26 cellular contexts compared by ENCODE assay signal in the genomic region with DNA sequence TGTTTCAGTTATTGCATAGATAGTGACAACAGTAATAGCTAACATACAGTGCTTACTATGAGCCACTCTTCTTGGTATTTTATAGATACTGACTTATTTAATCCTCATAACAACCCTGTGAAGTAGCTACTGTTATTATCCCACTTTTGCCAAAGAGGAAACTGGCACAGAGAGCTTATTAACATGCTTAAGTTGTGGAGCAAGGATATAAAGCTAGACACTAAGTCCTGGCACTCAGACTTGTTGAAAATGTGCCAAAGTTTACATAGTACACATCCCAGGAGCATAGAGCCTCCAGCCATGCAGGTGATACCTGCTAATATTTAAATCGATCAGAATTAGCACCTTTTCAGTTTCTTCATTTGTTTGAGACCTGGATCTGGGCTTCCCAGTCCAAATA. TPM values are rescaled to one million over a fixed set of nuclear protein-coding genes. Genes with fewer than 3 reads are reported as not detected.
DNase-seq lines count a peak whose midpoint lies in the region; ATAC-seq, FAIRE-seq and TF ChIP-seq lines count a peak whose summit lies in the region.
"Had no signal": no experiment of that assay in that cellular context is flagged by ENCODE, and none has a peak within 500 bp of the region (broad histone marks: within the 10 kb centered on the region; RNA-seq: fewer than 3 reads in every experiment).

No MANE protein-coding gene starts in this region.

- H3K27ac Mint-ChIP-seq in MCF 10A (ENCODE audit: low read depth, unreplicated experiment) = no peak overlapping the region
- H3K27ac Mint-ChIP-seq in stimulated activated memory B cell treated with anti-CD40 and anti-IgM and Interleukin-4, amounts not matched to agents 10 μg/mL and 1 μg/mL and 100 μg/mL, for 72 hours = no peak overlapping the region
- no peak overlapping the region for H3K27ac Mint-ChIP-seq in CD8-positive, alpha-beta T cell
- H3K27ac Mint-ChIP-seq: activated CD4-positive, alpha-beta T cell treated with anti-CD3 and anti-CD28 coated beads for 36 hours; activated naive CD4-positive, alpha-beta T cell treated with anti-CD3 and anti-CD28 coated beads, Interleukin-2, amount 50 U/mL, for 24 hours; nephron progenitor cell had no signal

- BruUV-seq in MCF 10A (replicated peaks; lab: Mats Ljungman, UMichigan) = no TSS peak

- TF ChIP-seq CTCF in MCF 10A (IDR thresholded peaks at IDR 0.05; ENCODE audit: unreplicated experiment) (no peak), breast epithelium (IDR thresholded peaks at IDR 0.05) (no peak), omental fat pad (IDR thresholded peaks at IDR 0.05) (no peak)
- TF ChIP-seq CTCF in CD8-positive, alpha-beta T cell (IDR thresholded peaks at IDR 0.05) = no peak

- ATAC-seq in esophagus mucosa (peak; percentile 48), omental fat pad (ENCODE audit: low FRiP score) (no peak)
- ATAC-seq in stimulated activated memory B cell treated with anti-CD40 and anti-IgM and Interleukin-4, amounts not matched to agents 10 μg/mL and 1 μg/mL and 100 μg/mL, for 72 hours = no peak
- no peak for ATAC-seq in CD8-positive, alpha-beta T cell
- ATAC-seq: activated CD4-positive, alpha-beta T cell treated with anti-CD3 and anti-CD28 coated beads for 36 hours; right cardiac atrium; Right ventricle myocardium inferior had no signal

- H3K4me1 ChIP-seq in breast epithelium (no peaks in the 10 kb centered on the region), small intestine (ENCODE audit: control insufficient read depth in 2 of 2, insufficient read depth in 1 of 2, low read depth in 1 of 2, low read length in 1 of 2) (no peaks in the 10 kb centered on the region)
- H3K4me1 ChIP-seq in CD8-positive, alpha-beta T cell (ENCODE audit: insufficient read depth, low read length) = no peaks in the 10 kb centered on the region

- TF ChIP-seq POLR2A in breast epithelium (IDR thresholded peaks at IDR 0.05) = no peak

- H3K27me3 ChIP-seq in breast epithelium = no peaks in the 10 kb centered on the region
- no peaks in the 10 kb centered on the region for H3K27me3 ChIP-seq in small intestine (ENCODE audit: control insufficient read depth in 2 of 2, insufficient read depth in 2 of 2, low read length in 2 of 2)
- H3K27me3 ChIP-seq in CD8-positive, alpha-beta T cell (ENCODE audit: insufficient read depth, low read length) = no peaks in the 10 kb centered on the region
- H3K27me3 ChIP-seq: ovary, tibial artery had no signal

- CTCF ChIA-PET in MCF 10A (lab: Yijun Ruan, JAX) = interaction anchor here (0.5 to 1.0 kb wide), 5 partner anchors 13 to 336 kb away, joined by 3 to 7 read pairs (median 3); no protein-coding TSS in a partner anchor
- CTCF ChIA-PET in CD8-positive, alpha-beta T cell (lab: Charles Lee) = no interaction called here

- H3K4me3 ChIP-seq in breast epithelium (no peak overlapping the region), small intestine (ENCODE audit: low read depth in 1 of 2, low read length in 2 of 2) (no peak overlapping the region)
- no peak overlapping the region for H3K4me3 ChIP-seq in CD8-positive, alpha-beta T cell (ENCODE audit: low read depth, low read length)
- H3K4me3 ChIP-seq: GM23248, ovary, tibial artery had no signal

- no peak overlapping the region for H3K4me3 Mint-ChIP-seq in MCF 10A (ENCODE audit: unreplicated experiment)
- H3K4me3 Mint-ChIP-seq in stimulated activated memory B cell treated with anti-CD40 and anti-IgM and Interleukin-4, amounts not matched to agents 10 μg/mL and 1 μg/mL and 100 μg/mL, for 72 hours = no peak overlapping the region
- H3K4me3 Mint-ChIP-seq in CD8-positive, alpha-beta T cell = no peak overlapping the region
- H3K4me3 Mint-ChIP-seq: activated CD4-positive, alpha-beta T cell treated with anti-CD3 and anti-CD28 coated beads for 36 hours; activated naive CD4-positive, alpha-beta T cell treated with anti-CD3 and anti-CD28 coated beads, Interleukin-2, amount 50 U/mL, for 24 hours; brain; nephron progenitor cell had no signal

- H3K27me3 Mint-ChIP-seq in MCF 10A (ENCODE audit: insufficient read depth, unreplicated experiment) = no peaks in the 10 kb centered on the region
- no peaks in the 10 kb centered on the region for H3K27me3 Mint-ChIP-seq in stimulated activated memory B cell treated with anti-CD40 and anti-IgM and Interleukin-4, amounts not matched to agents 10 μg/mL and 1 μg/mL and 100 μg/mL, for 72 hours
- no peaks in the 10 kb centered on the region for H3K27me3 Mint-ChIP-seq in CD8-positive, alpha-beta T cell (ENCODE audit: low read depth)
- H3K27me3 Mint-ChIP-seq: activated CD4-positive, alpha-beta T cell treated with anti-CD3 and anti-CD28 coated beads for 36 hours; activated naive CD4-positive, alpha-beta T cell treated with anti-CD3 and anti-CD28 coated beads, Interleukin-2, amount 50 U/mL, for 24 hours; brain had no signal

- no peaks in the 10 kb centered on the region for H3K9me3 ChIP-seq in breast epithelium
- no peaks in the 10 kb centered on the region for H3K9me3 ChIP-seq in small intestine (ENCODE audit: control insufficient read depth, low read depth)
- no peaks in the 10 kb centered on the region for H3K9me3 ChIP-seq in CD8-positive, alpha-beta T cell (ENCODE audit: low read length)
- H3K9me3 ChIP-seq: ovary, tibial artery had no signal

- H3K36me3 Mint-ChIP-seq in MCF 10A (ENCODE audit: insufficient read depth, unreplicated experiment) = peaks cover 64% of the 10 kb centered on the region
- H3K36me3 Mint-ChIP-seq in stimulated activated memory B cell treated with anti-CD40 and anti-IgM and Interleukin-4, amounts not matched to agents 10 μg/mL and 1 μg/mL and 100 μg/mL, for 72 hours = peaks cover 50% of the 10 kb centered on the region
- H3K36me3 Mint-ChIP-seq in CD8-positive, alpha-beta T cell = peaks cover 82% of the 10 kb centered on the region

- intact Hi-C loops in MCF 10A (cut with micrococcal nuclease) = no loop called here
- intact Hi-C loops in breast epithelium (cut with DNase I; ENCODE audit: low total_unique reads) = no loop called here
- intact Hi-C loops in CD8-positive, alpha-beta T cell (cut with DNase I, micrococcal nuclease) = no loop called here

- H3K27ac ChIP-seq in breast epithelium = no peak overlapping the region
- H3K27ac ChIP-seq in small intestine (ENCODE audit: low read depth in 1 of 2, low read length in 1 of 2) = no peak overlapping the region
- H3K27ac ChIP-seq in CD8-positive, alpha-beta T cell (ENCODE audit: low read depth, low read length) = no peak overlapping the region
- H3K27ac ChIP-seq: GM23248, ovary, tibial artery, VCaP had no signal

- DNase-seq in MCF 10A (ENCODE audit: unreplicated experiment) (peak; percentile 11), breast epithelium (ENCODE audit: low spot score in 2 of 2) (no peak), NCI-H1105 treated with DMSO at 0.1 percent for 48 hours (lab: John Stamatoyannopoulos, UW) (peak; percentile 34), small intestine (peak; percentile 20), omental fat pad (ENCODE audit: low spot score) (no peak)
- DNase-seq in CD8-positive, alpha-beta T cell = no peak
- DNase-seq: activated CD4-positive, alpha-beta T cell treated with anti-CD3 and anti-CD28 coated beads for 36 hours; amniotic stem cell; cerebellar nuclear complex; DND-41; GM23248; Kasumi-1; NCI-H2171; NCI-H524; nephron progenitor cell; ovary; right cardiac atrium; stimulated activated CD8-positive, alpha-beta memory T cell treated with anti-CD3 and anti-CD28 coated beads, Interleukin-4, amount 100 ng/mL, for 48 hours; tibial artery had no signal

- WGBS in small intestine, 3 donors = 17 to 60% (median 33%) methylated on average over 1 of the region's 1 CpG

- H3K4me1 Mint-ChIP-seq in MCF 10A (ENCODE audit: insufficient read depth, unreplicated experiment) = peaks cover 19% of the 10 kb centered on the region
- no peaks in the 10 kb centered on the region for H3K4me1 Mint-ChIP-seq in stimulated activated memory B cell treated with anti-CD40 and anti-IgM and Interleukin-4, amounts not matched to agents 10 μg/mL and 1 μg/mL and 100 μg/mL, for 72 hours
- H3K4me1 Mint-ChIP-seq in CD8-positive, alpha-beta T cell (ENCODE audit: low read depth) = no peaks in the 10 kb centered on the region
- H3K4me1 Mint-ChIP-seq: activated CD4-positive, alpha-beta T cell treated with anti-CD3 and anti-CD28 coated beads for 36 hours; activated naive CD4-positive, alpha-beta T cell treated with anti-CD3 and anti-CD28 coated beads, Interleukin-2, amount 50 U/mL, for 24 hours had no signal

- peaks cover 5% of the 10 kb centered on the region for H3K36me3 ChIP-seq in breast epithelium
- peaks cover 3 to 11% of the 10 kb centered on the region in 2 donors for H3K36me3 ChIP-seq in small intestine (ENCODE audit: control insufficient read depth in 2 of 2, insufficient read depth in 2 of 2, low read length in 2 of 2)
- H3K36me3 ChIP-seq in CD8-positive, alpha-beta T cell (ENCODE audit: insufficient read depth, low read length) = peaks cover 21% of the 10 kb centered on the region
- H3K36me3 ChIP-seq: ovary had no signal

- no peaks in the 10 kb centered on the region for H3K9me3 Mint-ChIP-seq in MCF 10A (ENCODE audit: unreplicated experiment)
- no peaks in the 10 kb centered on the region for H3K9me3 Mint-ChIP-seq in stimulated activated memory B cell treated with anti-CD40 and anti-IgM and Interleukin-4, amounts not matched to agents 10 μg/mL and 1 μg/mL and 100 μg/mL, for 72 hours
- no peaks in the 10 kb centered on the region for H3K9me3 Mint-ChIP-seq in CD8-positive, alpha-beta T cell
- H3K9me3 Mint-ChIP-seq: activated naive CD4-positive, alpha-beta T cell treated with anti-CD3 and anti-CD28 coated beads, Interleukin-2, amount 50 U/mL, for 24 hours; brain; nephron progenitor cell had no signal

- no peak for FAIRE-seq in small intestine (lab: Jason Lieb, UNC)
- FAIRE-seq: frontal cortex had no signal

- POLR2A ChIA-PET in MCF 10A (lab: Yijun Ruan, JAX) = interaction anchor here (0.7 to 1.0 kb wide), 2 partner anchors 54 to 213 kb away, joined by 3 to 4 read pairs; no protein-coding TSS in a partner anchor
- POLR2A ChIA-PET in CD8-positive, alpha-beta T cell (lab: Charles Lee) = no interaction called here

RNA-seq across cellular contexts. Expression of a gene that starts 41.8 kb away (rescaled TPM):
- 88.1 and 107 TPM in 2 replicates for total RNA-seq in MCF 10A (2022)
- 100 to 1,000 TPM in 1 of 3 donors, 10 to 100 TPM in 2; 72.8 to 126 (median 73.8) TPM for total RNA-seq in breast epithelium
- total RNA-seq in esophagus mucosa = 49.9 TPM
- 10 to 100 TPM; 11.3 to 24.6 (median 11.6) TPM for polyA plus RNA-seq in small intestine
- 10 to 100 TPM; 57.3 to 75.8 (median 64.0) TPM for total RNA-seq in omental fat pad
- 10 to 100 TPM; 48.4 to 57.7 TPM for total RNA-seq in CD8-positive, alpha-beta T cell

RNA-seq across cellular contexts. Expression of a gene that starts 42.1 kb away (rescaled TPM):
- total RNA-seq in MCF 10A (2022) (17.2 and 25.1 TPM in 2 replicates), breast epithelium (10 to 100 TPM in 2 of 3 donors, 1 to 10 TPM in 1; 5.6 to 28.0 (median 13.1) TPM), esophagus mucosa (10.8 TPM), omental fat pad (1 to 10 TPM; 6.6 to 9.6 (median 7.4) TPM)
- polyA plus RNA-seq in small intestine = 1 to 10 TPM in 2 of 3 donors, under 1 TPM in 1; 0.89 to 1.4 (median 1.1) TPM
- total RNA-seq in CD8-positive, alpha-beta T cell = 1 to 10 TPM in 1 of 2 experiments, under 1 TPM in 1; 0.94 to 1.6 TPM

Comparison
In these comparisons a context has a peak if more than half of its experiments do, and no peak if none do; other contexts are left out.
1. DNase-seq: peak in MCF 10A (single experiment), NCI-H1105 treated with DMSO at 0.1 percent for 48 hours (single experiment) and small intestine (single experiment); none in breast epithelium (0 of 2), omental fat pad (single experiment) and CD8-positive, alpha-beta T cell (0 of 7).